ENCODE assay signal across 12 cellular contexts in genomic region chr3:60657972-60658371, GRCh38.
DNase-seq lines count a peak whose midpoint lies in the region; ATAC-seq and TF ChIP-seq lines count a peak whose summit lies in the region.
"Had no signal": no experiment of that assay in that cellular context is flagged by ENCODE, and none has a peak within 500 bp of the region (broad histone marks: within the 10 kb centered on the region; RNA-seq: fewer than 3 reads in every experiment).

No MANE protein-coding gene starts in this region.

- no peaks in the 10 kb centered on the region for H3K4me1 ChIP-seq in vagina

- peak; percentile 77 for ATAC-seq in GM19372 (IDR thresholded peaks at IDR 0.05; ENCODE audit: low read depth, unreplicated experiment)
- ATAC-seq in HG02610 (IDR thresholded peaks at IDR 0.05; ENCODE audit: unreplicated experiment) = peak; percentile 75
- peak; percentile 90 for ATAC-seq in HG03196 (IDR thresholded peaks at IDR 0.05; ENCODE audit: unreplicated experiment)
- ATAC-seq: Right ventricle myocardium inferior had no signal

- H3K27me3 ChIP-seq in vagina = no peaks in the 10 kb centered on the region

- H3K36me3 ChIP-seq in vagina = no peaks in the 10 kb centered on the region

- no peak for TF ChIP-seq CTCF in vagina (IDR thresholded peaks at IDR 0.05)

- H3K4me3 ChIP-seq in vagina = no peak overlapping the region

- TF ChIP-seq POLR2A in vagina (IDR thresholded peaks at IDR 0.05) = no peak

- H3K27ac ChIP-seq in vagina = no peak overlapping the region
- H3K27ac ChIP-seq: 22Rv1 had no signal

- no peaks in the 10 kb centered on the region for H3K9me3 ChIP-seq in vagina

- intact Hi-C loops in vagina (cut with DNase I) = no loop called here

- DNase-seq in CMK (ENCODE audit: low read depth) (peak; percentile 9), C1 segment of cervical spinal cord (lab: John Stamatoyannopoulos, UW) (no peak), vagina (ENCODE audit: extremely low spot score in 2 of 2) (no peak)
- no peak for DNase-seq in activated CD4-positive, alpha-beta T cell treated with anti-CD3 and anti-CD28 coated beads for 1 hour
- no peak for DNase-seq in activated CD4-positive, CD25-positive, alpha-beta regulatory T cell treated with anti-CD3 and anti-CD28 coated beads, Interleukin-2, amount 50 U/mL, for 72 hours
- DNase-seq: activated naive CD8-positive, alpha-beta T cell treated with anti-CD3 and anti-CD28 coated beads, Interleukin-2, amount 10 ng/mL, durations not matched to agents 7 days and 5 days; NCI-H2171 had no signal
